ENCODE assay signal across 10 cellular contexts in genomic region chr11:15663778-15664218, GRCh38.
DNase-seq lines count a peak whose midpoint lies in the region; ATAC-seq and TF ChIP-seq lines count a peak whose summit lies in the region.
"Had no signal": no experiment of that assay in that cellular context is flagged by ENCODE, and none has a peak within 500 bp of the region (broad histone marks: within the 10 kb centered on the region; RNA-seq: fewer than 3 reads in every experiment).

No MANE protein-coding gene starts in this region.

- H3K9me3 ChIP-seq in breast epithelium, result no peaks in the 10 kb centered on the region
- peaks cover 13% of the 10 kb centered on the region for H3K9me3 ChIP-seq in endodermal cell (ENCODE audit: control insufficient read depth, low read length)
- H3K9me3 ChIP-seq in gastrocnemius medialis, result no peaks in the 10 kb centered on the region
- peaks cover 0 to 3% of the 10 kb centered on the region in 2 donors for H3K9me3 ChIP-seq in ascending aorta

- DNase-seq in MCF 10A (ENCODE audit: unreplicated experiment), result peak; percentile 25
- no peak for DNase-seq in breast epithelium (ENCODE audit: low spot score in 2 of 2)
- peak; percentile 20 for DNase-seq in NCI-H2196 (lab: John Stamatoyannopoulos, UW; ENCODE audit: unreplicated experiment)
- peak; percentile 70 for DNase-seq in endodermal cell
- DNase-seq in gastrocnemius medialis, result peak; percentile 16 to 44
- DNase-seq in NCI-H1436 (lab: John Stamatoyannopoulos, UW), result no peak
- no peak for DNase-seq in natural killer cell treated with Interleukin-12 subunit alpha and Interleukin-12 subunit beta and Interleukin-15 and Interleukin-18, amount 100 ng/mL, for 72 hours (ENCODE audit: low spot score)
- DNase-seq in ascending aorta (ENCODE audit: low spot score in 2 of 2), result no peak
- DNase-seq: activated CD4-positive, alpha-beta memory T cell treated with anti-CD3 and anti-CD28 coated beads, Interleukin-2, amount 10 ng/mL, durations not matched to agents 7 days and 5 days; SW 1271 had no signal

- peak; percentile 81 to 86 for ATAC-seq in gastrocnemius medialis
- no peak for ATAC-seq in natural killer cell treated with Interleukin-12 subunit alpha and Interleukin-12 subunit beta and Interleukin-15 and Interleukin-18, amount 100 ng/mL, for 72 hours

- H3K4me3 Mint-ChIP-seq in MCF 10A (ENCODE audit: unreplicated experiment) (no peak overlapping the region), endodermal cell (no peak overlapping the region)
- no peak overlapping the region for H3K4me3 Mint-ChIP-seq in natural killer cell treated with Interleukin-12 subunit alpha and Interleukin-12 subunit beta and Interleukin-15 and Interleukin-18, amount 100 ng/mL, for 72 hours
- H3K4me3 Mint-ChIP-seq: activated CD4-positive, alpha-beta memory T cell treated with anti-CD3 and anti-CD28 coated beads, Interleukin-2, amount 10 ng/mL, durations not matched to agents 7 days and 5 days had no signal

- H3K27me3 Mint-ChIP-seq in MCF 10A (ENCODE audit: insufficient read depth, unreplicated experiment), result peaks cover 12% of the 10 kb centered on the region
- no peaks in the 10 kb centered on the region for H3K27me3 Mint-ChIP-seq in endodermal cell (ENCODE audit: insufficient read depth)
- H3K27me3 Mint-ChIP-seq in natural killer cell treated with Interleukin-12 subunit alpha and Interleukin-12 subunit beta and Interleukin-15 and Interleukin-18, amount 100 ng/mL, for 72 hours, result peaks cover 16 to 24% of the 10 kb centered on the region in 2 donors
- H3K27me3 Mint-ChIP-seq: activated CD4-positive, alpha-beta memory T cell treated with anti-CD3 and anti-CD28 coated beads, Interleukin-2, amount 10 ng/mL, durations not matched to agents 7 days and 5 days had no signal

- H3K36me3 ChIP-seq in breast epithelium, result no peaks in the 10 kb centered on the region
- H3K36me3 ChIP-seq in endodermal cell (ENCODE audit: control insufficient read depth, insufficient read depth, low read length), result no peaks in the 10 kb centered on the region
- no peaks in the 10 kb centered on the region for H3K36me3 ChIP-seq in gastrocnemius medialis
- H3K36me3 ChIP-seq in ascending aorta, result no peaks in the 10 kb centered on the region

- no peak overlapping the region for H3K4me3 ChIP-seq in breast epithelium
- no peak overlapping the region for H3K4me3 ChIP-seq in endodermal cell (ENCODE audit: low read length)
- H3K4me3 ChIP-seq in gastrocnemius medialis, result no peak overlapping the region
- no peak overlapping the region for H3K4me3 ChIP-seq in ascending aorta

- H3K4me1 ChIP-seq in breast epithelium (no peaks in the 10 kb centered on the region), endodermal cell (ENCODE audit: control insufficient read depth, insufficient read depth, low read length) (peaks cover 13% of the 10 kb centered on the region), gastrocnemius medialis (peaks cover 4 to 14% of the 10 kb centered on the region in 2 donors), ascending aorta (no peaks in the 10 kb centered on the region)

- H3K9ac ChIP-seq in endodermal cell (ENCODE audit: extremely low read depth, low read length, poor library complexity, severe bottlenecking), result no peak overlapping the region

- TF ChIP-seq CTCF in MCF 10A (IDR thresholded peaks at IDR 0.05; ENCODE audit: unreplicated experiment), result no peak
- TF ChIP-seq CTCF in breast epithelium (IDR thresholded peaks at IDR 0.05), result no peak
- no peak for TF ChIP-seq CTCF in endodermal cell (conservative IDR thresholded peaks at IDR 0.05)
- TF ChIP-seq CTCF in gastrocnemius medialis (IDR thresholded peaks at IDR 0.05 in 4 of 5, conservative IDR thresholded peaks at IDR 0.05 in 1 of 5), result no peak
- no peak for TF ChIP-seq CTCF in ascending aorta (IDR thresholded peaks at IDR 0.05)

- no TSS peak for BruUV-seq in MCF 10A (replicated peaks; lab: Mats Ljungman, UMichigan)

- H3K27ac ChIP-seq in breast epithelium (no peak overlapping the region), endodermal cell (ENCODE audit: low read depth, low read length) (peak overlapping the region; percentile 89), gastrocnemius medialis (peak overlapping the region; percentile 13 to 59 (median 41)), ascending aorta (no peak overlapping the region)

- TF ChIP-seq POLR2A in breast epithelium (IDR thresholded peaks at IDR 0.05) (no peak), gastrocnemius medialis (IDR thresholded peaks at IDR 0.05) (no peak)

- H3K4me1 Mint-ChIP-seq in MCF 10A (ENCODE audit: insufficient read depth, unreplicated experiment), result peaks cover 25% of the 10 kb centered on the region
- peaks cover 16% of the 10 kb centered on the region for H3K4me1 Mint-ChIP-seq in endodermal cell
- H3K4me1 Mint-ChIP-seq in natural killer cell treated with Interleukin-12 subunit alpha and Interleukin-12 subunit beta and Interleukin-15 and Interleukin-18, amount 100 ng/mL, for 72 hours (ENCODE audit: low read depth in 2 of 2), result no peaks in the 10 kb centered on the region
- H3K4me1 Mint-ChIP-seq: activated CD4-positive, alpha-beta memory T cell treated with anti-CD3 and anti-CD28 coated beads, Interleukin-2, amount 10 ng/mL, durations not matched to agents 7 days and 5 days had no signal

- in situ Hi-C loops in gastrocnemius medialis (cut with MboI; ENCODE audit: low sequenced_read_pairs in 4 of 4), result no loop called here

- CTCF ChIA-PET in MCF 10A (lab: Yijun Ruan, JAX), result interaction anchor here (1.6 kb wide), 1 partner anchor 11 kb away, joined by 4 read pairs; no protein-coding TSS in a partner anchor

- H3K36me3 Mint-ChIP-seq in MCF 10A (ENCODE audit: insufficient read depth, unreplicated experiment) (no peaks in the 10 kb centered on the region), endodermal cell (ENCODE audit: low read depth) (no peaks in the 10 kb centered on the region)
- H3K36me3 Mint-ChIP-seq in natural killer cell treated with Interleukin-12 subunit alpha and Interleukin-12 subunit beta and Interleukin-15 and Interleukin-18, amount 100 ng/mL, for 72 hours, result no peaks in the 10 kb centered on the region

- intact Hi-C loops in MCF 10A (cut with micrococcal nuclease) (no loop called here), breast epithelium (cut with DNase I; ENCODE audit: low total_unique reads) (no loop called here), gastrocnemius medialis (cut with DNase I; ENCODE audit: low total_unique reads) (no loop called here), ascending aorta (cut with DNase I) (no loop called here)

- H3K27me3 ChIP-seq in breast epithelium (no peaks in the 10 kb centered on the region), endodermal cell (ENCODE audit: control insufficient read depth, insufficient read depth, low read length, poor library complexity, severe bottlenecking) (no peaks in the 10 kb centered on the region), gastrocnemius medialis (no peaks in the 10 kb centered on the region), ascending aorta (no peaks in the 10 kb centered on the region)

- 61 to 64% methylated on average over 7 of the region's 7 CpGs for WGBS in endodermal cell (ENCODE audit: insufficient coverage in 1 of 2, insufficient read length in 1 of 2), 2 experiments

- no peaks in the 10 kb centered on the region for H3K9me3 Mint-ChIP-seq in MCF 10A (ENCODE audit: unreplicated experiment)
- peaks cover 13% of the 10 kb centered on the region for H3K9me3 Mint-ChIP-seq in endodermal cell
- H3K9me3 Mint-ChIP-seq in natural killer cell treated with Interleukin-12 subunit alpha and Interleukin-12 subunit beta and Interleukin-15 and Interleukin-18, amount 100 ng/mL, for 72 hours, result peaks cover 4% of the 10 kb centered on the region
- H3K9me3 Mint-ChIP-seq: activated CD4-positive, alpha-beta memory T cell treated with anti-CD3 and anti-CD28 coated beads, Interleukin-2, amount 10 ng/mL, durations not matched to agents 7 days and 5 days had no signal

- POLR2A ChIA-PET in MCF 10A (lab: Yijun Ruan, JAX), result interaction anchor here (0.9 kb wide), 1 partner anchor 9 kb away, joined by 3 read pairs; no protein-coding TSS in a partner anchor

- H3K27ac Mint-ChIP-seq in MCF 10A (ENCODE audit: low read depth, unreplicated experiment) (no peak overlapping the region), endodermal cell (no peak overlapping the region)
- H3K27ac Mint-ChIP-seq in natural killer cell treated with Interleukin-12 subunit alpha and Interleukin-12 subunit beta and Interleukin-15 and Interleukin-18, amount 100 ng/mL, for 72 hours, result no peak overlapping the region
- H3K27ac Mint-ChIP-seq: activated CD4-positive, alpha-beta memory T cell treated with anti-CD3 and anti-CD28 coated beads, Interleukin-2, amount 10 ng/mL, durations not matched to agents 7 days and 5 days had no signal

Comparison
In these comparisons a context has a peak if more than half of its experiments do, and no peak if none do; other contexts are left out.
1. DNase-seq: peak in MCF 10A (single experiment), NCI-H2196 (single experiment), endodermal cell (single experiment) and gastrocnemius medialis (2 of 2); none in breast epithelium (0 of 2), NCI-H1436 (single experiment), natural killer cell treated with Interleukin-12 subunit alpha and Interleukin-12 subunit beta and Interleukin-15 and Interleukin-18, amount 100 ng/mL, for 72 hours (single experiment) and ascending aorta (0 of 2).
2. H3K27ac ChIP-seq: peak in endodermal cell (single experiment) and gastrocnemius medialis (4 of 4); none in breast epithelium (0 of 2) and ascending aorta (0 of 2).
3. ATAC-seq: peak in gastrocnemius medialis (2 of 2); none in natural killer cell treated with Interleukin-12 subunit alpha and Interleukin-12 subunit beta and Interleukin-15 and Interleukin-18, amount 100 ng/mL, for 72 hours (0 of 2).